ENCODE assay signal across 8 cellular contexts in the genomic region with DNA sequence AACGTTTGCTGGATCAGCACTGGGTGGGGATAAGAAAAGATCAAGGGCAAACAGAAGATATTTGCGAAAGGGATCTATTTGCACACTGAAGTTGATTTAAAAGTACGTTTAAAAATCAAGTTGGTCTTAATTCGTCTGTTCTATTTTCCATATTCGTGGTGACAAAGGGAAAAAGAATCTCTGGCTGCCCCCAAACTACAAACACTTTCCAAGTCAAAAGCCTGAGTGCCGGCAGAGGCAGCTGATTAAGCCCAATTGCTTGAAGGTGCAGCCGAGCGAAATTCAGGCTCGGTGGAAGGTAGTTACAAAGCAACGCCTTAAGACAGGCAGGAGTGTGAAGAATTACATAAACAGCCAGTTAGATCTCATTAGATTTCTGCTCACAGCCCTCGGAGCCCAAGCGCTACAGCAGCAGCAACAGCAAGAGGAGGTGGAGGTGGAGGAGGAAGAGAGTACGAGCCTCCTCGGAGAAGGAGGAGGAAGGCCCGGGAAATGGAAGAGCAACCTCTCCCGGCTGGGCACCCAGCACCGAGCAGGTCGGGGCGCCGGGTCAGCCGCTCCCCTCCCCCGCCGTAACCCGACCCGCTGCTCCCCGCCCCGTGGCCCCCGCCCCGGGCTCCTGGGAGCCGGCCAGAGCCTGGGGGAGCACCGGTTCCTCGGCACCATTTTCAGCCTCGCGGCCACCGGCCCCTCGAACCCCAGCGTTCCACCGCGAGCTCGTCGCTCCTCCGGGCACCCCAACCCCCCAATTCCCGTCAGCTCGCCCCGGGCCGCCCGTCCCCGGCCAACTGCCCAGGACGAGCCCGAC. TPM values are rescaled to one million over a fixed set of nuclear protein-coding genes. Genes with fewer than 3 reads are reported as not detected.
A peak's percentile ranks its signal among the peaks of the same experiment; 100 is the strongest.
DNase-seq lines count a peak whose midpoint lies in the region; ATAC-seq and TF ChIP-seq lines count a peak whose summit lies in the region.

No MANE protein-coding gene starts in this region.

- no peak for TF ChIP-seq CTCF in 22Rv1 (IDR thresholded peaks at IDR 0.05)

- DNase-seq in NCI-H82 treated with DMSO at 0.1 percent for 48 hours (lab: John Stamatoyannopoulos, UW; ENCODE audit: unreplicated experiment), result peak; percentile 55
- DNase-seq in activated T-cell treated with anti-CD3 and anti-CD28 coated beads for 24 hours (ENCODE audit: low read depth), result peak; percentile 22
- DNase-seq in stimulated activated naive CD8-positive, alpha-beta T cell treated with anti-CD3 and anti-CD28 coated beads, Interleukin-15, Interleukin-2, amounts not matched to agents 100 U/mL and 50 U/mL, for 24 hours, result peak; percentile 50

- H3K9me3 ChIP-seq in esophagus (ENCODE audit: control insufficient read depth in 2 of 2, insufficient read depth in 1 of 2, low read depth in 1 of 2, low read length in 1 of 2), result no peaks in the 10 kb centered on the region
- no peaks in the 10 kb centered on the region for H3K9me3 ChIP-seq in mucosa of stomach (ENCODE audit: control insufficient read depth, low read length)

- ATAC-seq in GM18517 (IDR thresholded peaks at IDR 0.05; ENCODE audit: unreplicated experiment) (peak; percentile 20), HG03108 (IDR thresholded peaks at IDR 0.05; ENCODE audit: unreplicated experiment) (peak; percentile 16)
- ATAC-seq in stimulated activated naive CD8-positive, alpha-beta T cell treated with anti-CD3 and anti-CD28 coated beads, Interleukin-15, Interleukin-2, amounts not matched to agents 100 U/mL and 50 U/mL, for 24 hours, result no peak

- H3K36me3 ChIP-seq in esophagus (ENCODE audit: control insufficient read depth in 2 of 2, insufficient read depth in 2 of 2, low read length in 1 of 2) (peaks cover 0 to 5% of the 10 kb centered on the region in 2 donors), mucosa of stomach (ENCODE audit: control insufficient read depth, insufficient read depth, low read length) (peaks cover 10% of the 10 kb centered on the region)

- 0 to 1% methylated on average over 31 to 50 of the region's 50 CpGs for WGBS in esophagus, 2 donors

- no peaks in the 10 kb centered on the region for H3K4me1 ChIP-seq in esophagus (ENCODE audit: control insufficient read depth in 2 of 2, insufficient read depth in 2 of 2, low read length in 1 of 2)
- H3K4me1 ChIP-seq in mucosa of stomach (ENCODE audit: control insufficient read depth, insufficient read depth, low read length), result peaks cover 5% of the 10 kb centered on the region

- peak overlapping the region; percentile 99 for H3K9ac ChIP-seq in mucosa of stomach (ENCODE audit: low read length)

- H3K27ac ChIP-seq in 22Rv1 (peak overlapping the region; percentile 100), esophagus (ENCODE audit: low read depth in 2 of 2, low read length in 1 of 2) (peak overlapping the region; percentile 97 to 99)

- H3K27me3 ChIP-seq in esophagus (ENCODE audit: control insufficient read depth in 1 of 2, insufficient read depth in 2 of 2, low read length in 2 of 2) (no peaks in the 10 kb centered on the region), mucosa of stomach (ENCODE audit: control insufficient read depth, insufficient read depth, low read length) (no peaks in the 10 kb centered on the region)

- H3K4me3 ChIP-seq in esophagus (ENCODE audit: low read depth in 1 of 2, low read length in 2 of 2) (peak overlapping the region; percentile 85 to 88), mucosa of stomach (ENCODE audit: low read length) (peak overlapping the region; percentile 70)

RNA-seq across cellular contexts. Expression of gene TOB1, which starts 0.9 kb away (rescaled TPM):
- polyA plus RNA-seq in esophagus, result 10 to 100 TPM; 32.7 to 52.9 TPM

RNA-seq across cellular contexts. Expression of gene WFIKKN2, which starts 29.9 kb away (rescaled TPM):
- polyA plus RNA-seq in esophagus, result under 1 TPM; 0.02 to 0.04 TPM
